In genomic region chr5:96432245-96433065, GRCh38 we compare ENCODE assay signal across 10 cellular contexts. TPM values are rescaled to one million over a fixed set of nuclear protein-coding genes. Genes with fewer than 3 reads are reported as not detected.
DNase-seq lines count a peak whose midpoint lies in the region; ATAC-seq and TF ChIP-seq lines count a peak whose summit lies in the region.
"Had no signal": no experiment of that assay in that cellular context is flagged by ENCODE, and none has a peak within 500 bp of the region (broad histone marks: within the 10 kb centered on the region; RNA-seq: fewer than 3 reads in every experiment).

No MANE protein-coding gene starts in this region.

- WGBS in esophagus muscularis mucosa = 3% methylated on average over 29 of the region's 38 CpGs
- WGBS in transverse colon (ENCODE audit: low coverage in 1 of 2), 2 donors = 13 to 21% methylated on average over 3 to 36 of the region's 38 CpGs

- H3K9me3 ChIP-seq in esophagus muscularis mucosa (no peaks in the 10 kb centered on the region), Peyer's patch (no peaks in the 10 kb centered on the region), transverse colon (no peaks in the 10 kb centered on the region)

- DNase-seq in NCI-H2196 (lab: John Stamatoyannopoulos, UW; ENCODE audit: unreplicated experiment) (peak; percentile 54), esophagus muscularis mucosa (ENCODE audit: extremely low spot score) (no peak), skeletal muscle cell (ENCODE audit: low read depth) (no peak), Peyer's patch (no peak), transverse colon (no peak)
- DNase-seq: activated T-cell treated with anti-CD3 and anti-CD28 coated beads, Interleukin-2, amount 50 U/mL, for 1 hour; immature natural killer cell had no signal

- H3K27ac ChIP-seq in esophagus muscularis mucosa (replicated peaks in 1 of 4) (no peak overlapping the region), Peyer's patch (no peak overlapping the region), transverse colon (no peak overlapping the region)

- H3K36me3 ChIP-seq in esophagus muscularis mucosa = no peaks in the 10 kb centered on the region
- H3K36me3 ChIP-seq in Peyer's patch = no peaks in the 10 kb centered on the region
- H3K36me3 ChIP-seq in transverse colon = no peaks in the 10 kb centered on the region

- peak overlapping the region; percentile 18 to 44 (median 28) for H3K4me3 ChIP-seq in esophagus muscularis mucosa
- H3K4me3 ChIP-seq in skeletal muscle cell (ENCODE audit: low read depth, low read length) = peak overlapping the region; percentile 40
- H3K4me3 ChIP-seq in Peyer's patch = peak overlapping the region in 1 of 4 donors; percentile 18
- H3K4me3 ChIP-seq in transverse colon = peak overlapping the region in 1 of 4 donors; percentile 32

- TF ChIP-seq POLR2A in esophagus muscularis mucosa (IDR thresholded peaks at IDR 0.05; ENCODE audit: low read depth) = no peak
- no peak for TF ChIP-seq POLR2A in Peyer's patch (IDR thresholded peaks at IDR 0.05)
- no peak for TF ChIP-seq POLR2A in transverse colon (IDR thresholded peaks at IDR 0.05)

- peak; percentile 40 for ATAC-seq in GM19452 (IDR thresholded peaks at IDR 0.05; ENCODE audit: unreplicated experiment)
- ATAC-seq in GM19455 (IDR thresholded peaks at IDR 0.05; ENCODE audit: unreplicated experiment) = no peak
- no peak for ATAC-seq in HG02840 (IDR thresholded peaks at IDR 0.05; ENCODE audit: low FRiP score, unreplicated experiment)

- H3K27me3 ChIP-seq in esophagus muscularis mucosa = peaks cover 0 to 45% (median 20%) of the 10 kb centered on the region in 4 donors
- peaks cover 0 to 8% of the 10 kb centered on the region in 2 donors for H3K27me3 ChIP-seq in Peyer's patch
- H3K27me3 ChIP-seq in transverse colon = peaks cover 68% of the 10 kb centered on the region

- TF ChIP-seq EP300 in esophagus muscularis mucosa (IDR thresholded peaks at IDR 0.05) (no peak), transverse colon (IDR thresholded peaks at IDR 0.05; ENCODE audit: low read depth) (no peak)

- in situ Hi-C loops in transverse colon (cut with MboI; ENCODE audit: low pct_ligation_motif_present in 1 of 4, low pct_unique_long_range_greater_than_20kb in 1 of 4, low sequenced_read_pairs in 3 of 4) = no loop called here

- TF ChIP-seq CTCF in esophagus muscularis mucosa (IDR thresholded peaks at IDR 0.05) = no peak
- no peak for TF ChIP-seq CTCF in Peyer's patch (IDR thresholded peaks at IDR 0.05)
- TF ChIP-seq CTCF in transverse colon (IDR thresholded peaks at IDR 0.05) = no peak

- intact Hi-C loops in esophagus muscularis mucosa (cut with DNase I) = no loop called here
- intact Hi-C loops in transverse colon (cut with DNase I; ENCODE audit: low total_unique reads) = no loop called here

- H3K4me1 ChIP-seq in esophagus muscularis mucosa (peaks cover 25 to 35% (median 34%) of the 10 kb centered on the region in 4 donors), Peyer's patch (peaks cover 0 to 17% (median 0%) of the 10 kb centered on the region in 4 donors), transverse colon (peaks cover 0 to 15% (median 0%) of the 10 kb centered on the region in 4 donors)

RNA-seq across cellular contexts. Expression of gene PCSK1, which starts 0.6 kb away (rescaled TPM):
- 1 to 10 TPM in 2 of 4 donors, under 1 TPM in 1, not detected in 1; 0.11 to 1.3 (median 1.3) TPM for total RNA-seq in esophagus muscularis mucosa
- 1 to 10 TPM; 3.3 to 6.6 (median 4.2) TPM for total RNA-seq in Peyer's patch
- total RNA-seq in transverse colon = 1 to 10 TPM in 2 of 4 donors, not detected in 2; 1.6 to 2.5 TPM
